In the genomic region with DNA sequence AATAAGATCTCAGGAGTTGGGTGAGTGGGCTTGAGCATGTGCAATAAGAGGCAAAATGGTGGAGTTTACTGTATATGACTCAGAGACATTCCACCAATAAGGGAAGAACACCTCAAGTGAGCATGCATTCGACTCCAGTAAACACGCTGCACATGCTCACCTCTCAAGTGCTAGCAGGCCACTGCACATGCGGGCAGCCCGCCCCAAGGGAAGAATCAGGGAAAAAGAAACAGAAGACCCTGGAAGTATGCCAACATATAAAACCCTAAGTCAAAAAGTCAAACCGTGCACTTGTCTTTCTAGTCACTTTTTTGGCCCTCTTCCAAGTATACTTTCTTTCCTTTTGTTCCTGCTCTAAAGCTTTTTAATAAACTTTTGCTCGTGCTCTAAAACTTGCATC, we compare ENCODE assay signal across 15 cellular contexts.
DNase-seq lines count a peak whose midpoint lies in the region; ATAC-seq and TF ChIP-seq lines count a peak whose summit lies in the region.
"Had no signal": no experiment of that assay in that cellular context is flagged by ENCODE, and none has a peak within 500 bp of the region (broad histone marks: within the 10 kb centered on the region; RNA-seq: fewer than 3 reads in every experiment).

No MANE protein-coding gene starts in this region.

- H3K9me3 ChIP-seq in A673 (ENCODE audit: low read depth, low read length, poor library complexity, severe bottlenecking): no peaks in the 10 kb centered on the region

- intact Hi-C loops in A673 (cut with micrococcal nuclease; ENCODE audit: unreplicated experiment): no loop called here
- intact Hi-C loops in dorsolateral prefrontal cortex (cut with DNase I): no loop called here

- H3K4me1 ChIP-seq in A673 (ENCODE audit: insufficient read depth, low read length, poor library complexity, severe bottlenecking): peaks cover 10% of the 10 kb centered on the region
- H3K4me1 ChIP-seq in foreskin keratinocyte: no peaks in the 10 kb centered on the region

- CTCF ChIA-PET in A673 (lab: Charles Lee): no interaction called here

- DNase-seq in A673 (ENCODE audit: low spot score): peak; percentile 14
- DNase-seq in Jurkat, Clone E6-1 (ENCODE audit: low read depth, low spot score): peak; percentile 37
- DNase-seq in RKO (ENCODE audit: low spot score): peak; percentile 12
- DNase-seq in foreskin keratinocyte: peak in 1 of 2 donors; percentile 18
- DNase-seq in nucleus accumbens (lab: John Stamatoyannopoulos, UW): no peak
- DNase-seq in dorsolateral prefrontal cortex: no peak
- DNase-seq: C1 segment of cervical spinal cord; CD4-positive, alpha-beta T cell; DMS79; GOT3; H9; HFFc6; KBM-7 had no signal

- no peaks in the 10 kb centered on the region for H3K27me3 ChIP-seq in A673 (replicated peaks; ENCODE audit: insufficient read depth, low read depth, low read length, poor library complexity)
- H3K27me3 ChIP-seq in foreskin keratinocyte: peaks cover 1% of the 10 kb centered on the region
- peaks cover 0 to 2% (median 0%) of the 10 kb centered on the region in 45 donors for H3K27me3 ChIP-seq in dorsolateral prefrontal cortex

- H3K27ac ChIP-seq in A673 (ENCODE audit: low read depth, low read length, poor library complexity, severe bottlenecking) (no peak overlapping the region), foreskin keratinocyte (no peak overlapping the region), dorsolateral prefrontal cortex (no peak overlapping the region)

- TF ChIP-seq CTCF in A673 (conservative IDR thresholded peaks at IDR 0.05; ENCODE audit: low read depth, low read length) (no peak), foreskin keratinocyte (conservative IDR thresholded peaks at IDR 0.05) (no peak), dorsolateral prefrontal cortex (IDR thresholded peaks at IDR 0.05 in 54 of 56, conservative IDR thresholded peaks at IDR 0.05 in 2 of 56; ENCODE audit: low read depth in 1 of 56, partially characterized antibody in 56 of 56) (no peak)

- H3K36me3 ChIP-seq in A673 (ENCODE audit: insufficient read depth, low read length, poor library complexity, severe bottlenecking): no peaks in the 10 kb centered on the region

- ATAC-seq in foreskin keratinocyte (peak; percentile 40), GM19463 (IDR thresholded peaks at IDR 0.05; ENCODE audit: unreplicated experiment) (no peak)
- ATAC-seq: HepG2 had no signal

- no peak overlapping the region for H3K4me3 ChIP-seq in A673 (ENCODE audit: low read depth, low read length, poor library complexity, severe bottlenecking)
- H3K4me3 ChIP-seq in Jurkat, Clone E6-1 (ENCODE audit: low read length): no peak overlapping the region
- H3K4me3 ChIP-seq in dorsolateral prefrontal cortex: no peak overlapping the region

- BruUV-seq in A673 (replicated peaks; lab: Mats Ljungman, UMichigan): no TSS peak

- POLR2A ChIA-PET in A673 (lab: Charles Lee; ENCODE audit: low non-redundant PET): interaction anchor here (0.6 kb wide), 2 partner anchors 40 to 275 kb away, joined by 3 to 7 read pairs; no protein-coding TSS in a partner anchor

Comparison
In these comparisons a context has a peak if more than half of its experiments do, and no peak if none do; other contexts are left out.
1. DNase-seq: peak in A673 (single experiment), Jurkat, Clone E6-1 (single experiment) and RKO (single experiment); none in nucleus accumbens (0 of 56) and dorsolateral prefrontal cortex (0 of 10).